ENCODE assay signal across 10 cellular contexts in the genomic region with DNA sequence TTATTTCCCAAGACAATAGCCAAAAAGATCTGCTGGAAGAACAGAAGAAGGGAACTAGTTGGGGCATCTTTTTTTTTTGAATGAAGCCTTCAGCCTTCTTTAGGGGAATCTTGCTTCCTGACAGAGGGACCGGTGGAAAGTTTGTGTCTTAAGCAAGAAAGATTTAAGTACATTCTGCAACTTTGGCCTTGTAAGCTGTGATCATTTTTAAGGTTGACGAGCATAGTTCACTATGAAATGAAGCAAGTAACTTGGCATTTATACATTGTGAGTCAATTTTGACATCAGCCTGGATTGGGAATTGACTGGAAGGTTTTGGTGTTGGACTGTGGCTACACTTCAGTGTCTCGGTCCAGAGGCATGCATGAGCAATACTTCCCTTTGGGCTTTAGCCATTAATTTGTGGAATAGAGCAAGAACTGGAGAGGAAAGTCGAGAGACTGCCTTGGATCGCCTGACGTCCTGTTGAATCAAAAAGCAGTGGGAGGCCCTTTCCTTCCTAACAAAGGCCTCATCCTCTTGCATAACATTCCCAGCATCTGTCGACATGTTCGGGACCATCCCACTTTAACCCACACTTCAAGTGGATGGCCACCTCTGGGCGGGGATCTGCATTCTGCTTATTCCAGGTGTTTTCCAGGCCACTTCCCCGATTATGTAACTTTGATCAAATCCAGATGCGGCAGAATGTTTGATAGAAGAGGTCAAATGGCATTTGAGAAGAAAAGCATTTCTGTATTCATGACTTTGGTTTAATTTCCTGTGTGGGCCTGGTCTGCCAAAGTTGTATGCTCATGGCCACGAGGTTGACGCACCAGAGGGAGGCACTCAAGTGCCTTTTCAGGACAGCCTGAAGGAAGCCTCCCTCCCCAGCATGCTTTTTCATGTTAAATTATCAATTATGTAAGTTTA. TPM values are rescaled to one million over a fixed set of nuclear protein-coding genes. Genes with fewer than 3 reads are reported as not detected.
DNase-seq lines count a peak whose midpoint lies in the region; ATAC-seq and TF ChIP-seq lines count a peak whose summit lies in the region.
"Had no signal": no experiment of that assay in that cellular context is flagged by ENCODE, and none has a peak within 500 bp of the region (broad histone marks: within the 10 kb centered on the region; RNA-seq: fewer than 3 reads in every experiment).

No MANE protein-coding gene starts in this region.

- H3K9me3 Mint-ChIP-seq in mesothelial cell of epicardium: no peaks in the 10 kb centered on the region
- H3K9me3 Mint-ChIP-seq: CD4-positive, CD25-positive, alpha-beta regulatory T cell had no signal

- no peak for ATAC-seq in HG02981 (IDR thresholded peaks at IDR 0.05; ENCODE audit: unreplicated experiment)
- no peak for ATAC-seq in HG03280 (IDR thresholded peaks at IDR 0.05; ENCODE audit: unreplicated experiment)

- no peak overlapping the region for H3K4me3 ChIP-seq in epithelial cell of proximal tubule (ENCODE audit: low read depth, low read length)

- TF ChIP-seq CTCF in epithelial cell of proximal tubule (conservative IDR thresholded peaks at IDR 0.05; ENCODE audit: low read depth, low read length): peak; percentile 25
- no peak for TF ChIP-seq CTCF in mesothelial cell of epicardium (IDR thresholded peaks at IDR 0.05; ENCODE audit: unreplicated experiment)

- H3K27me3 Mint-ChIP-seq in mesothelial cell of epicardium (ENCODE audit: low read depth): no peaks in the 10 kb centered on the region
- H3K27me3 Mint-ChIP-seq: CD4-positive, CD25-positive, alpha-beta regulatory T cell had no signal

- H3K4me3 Mint-ChIP-seq in mesothelial cell of epicardium: no peak overlapping the region
- H3K4me3 Mint-ChIP-seq: CD4-positive, CD25-positive, alpha-beta regulatory T cell had no signal

- DNase-seq in A172 (ENCODE audit: low spot score) (peak; percentile 79), NCI-H460 (ENCODE audit: extremely low read depth, low read depth) (peak; percentile 77), epithelial cell of proximal tubule (ENCODE audit: low read depth) (peak; percentile 96), mesothelial cell of epicardium (ENCODE audit: low spot score in 2 of 2, unreplicated experiment in 2 of 2) (no peak)
- DNase-seq in stimulated activated CD4-positive, alpha-beta T cell treated with anti-CD3 and anti-CD28 coated beads, Interleukin-12 subunit alpha, Interleukin-12 subunit beta, amount 100 ng/mL, for 4 hours: no peak
- no peak for DNase-seq in stimulated activated CD4-positive, alpha-beta T cell treated with anti-CD3 and anti-CD28 coated beads, Interleukin-2, amount 100 ng/mL, for 24 hours
- DNase-seq: CD4-positive, CD25-positive, alpha-beta regulatory T cell; NCI-H1417 treated with DMSO at 0.1 percent for 48 hours had no signal

- peaks cover 53% of the 10 kb centered on the region for H3K4me1 Mint-ChIP-seq in mesothelial cell of epicardium

- peaks cover 8% of the 10 kb centered on the region for H3K36me3 Mint-ChIP-seq in mesothelial cell of epicardium
- H3K36me3 Mint-ChIP-seq: CD4-positive, CD25-positive, alpha-beta regulatory T cell had no signal

- H3K27ac Mint-ChIP-seq in mesothelial cell of epicardium: peak overlapping the region; percentile 97
- H3K27ac Mint-ChIP-seq: CD4-positive, CD25-positive, alpha-beta regulatory T cell had no signal

RNA-seq across cellular contexts. Expression of a gene that starts 12.5 kb away (rescaled TPM):
- 6.8 and 13.1 TPM in 2 replicates for total RNA-seq in A172 (2014; rRNA removed; shearing (Covaris generic))
- total RNA-seq in NCI-H460 (2014; rRNA removed; shearing (Covaris generic)): 60.6 and 63.0 TPM in 2 replicates
- polyA plus RNA-seq in NCI-H460 (2014; cell fraction: nucleus; rRNA removed): 39.0 and 39.2 TPM in 2 replicates
- 31.2 and 45.4 TPM in 2 replicates for total RNA-seq in epithelial cell of proximal tubule
- 112 to 118 TPM (median 117 TPM) in 3 replicates for total RNA-seq in mesothelial cell of epicardium

RNA-seq across cellular contexts. Expression of a gene that starts 49.0 kb away (rescaled TPM):
- total RNA-seq in A172 (2014; rRNA removed; shearing (Covaris generic)): not detected in 2 replicates
- not detected in 2 replicates for total RNA-seq in NCI-H460 (2014; rRNA removed; shearing (Covaris generic))
- not detected in 2 replicates for polyA plus RNA-seq in NCI-H460 (2014; cell fraction: nucleus; rRNA removed)
- total RNA-seq in epithelial cell of proximal tubule (not detected in 2 replicates), mesothelial cell of epicardium (not detected in 3 replicates)
- total RNA-seq: CD4-positive, CD25-positive, alpha-beta regulatory T cell had no signal
- polyA plus RNA-seq: CD4-positive, CD25-positive, alpha-beta regulatory T cell had no signal

Comparison
In these comparisons a context has a peak if more than half of its experiments do, and no peak if none do; other contexts are left out.
1. DNase-seq: peak in A172 (single experiment), NCI-H460 (single experiment) and epithelial cell of proximal tubule (single experiment); none in mesothelial cell of epicardium (0 of 2), stimulated activated CD4-positive, alpha-beta T cell treated with anti-CD3 and anti-CD28 coated beads, Interleukin-12 subunit alpha, Interleukin-12 subunit beta, amount 100 ng/mL, for 4 hours (single experiment) and stimulated activated CD4-positive, alpha-beta T cell treated with anti-CD3 and anti-CD28 coated beads, Interleukin-2, amount 100 ng/mL, for 24 hours (0 of 2).